In the genomic region with DNA sequence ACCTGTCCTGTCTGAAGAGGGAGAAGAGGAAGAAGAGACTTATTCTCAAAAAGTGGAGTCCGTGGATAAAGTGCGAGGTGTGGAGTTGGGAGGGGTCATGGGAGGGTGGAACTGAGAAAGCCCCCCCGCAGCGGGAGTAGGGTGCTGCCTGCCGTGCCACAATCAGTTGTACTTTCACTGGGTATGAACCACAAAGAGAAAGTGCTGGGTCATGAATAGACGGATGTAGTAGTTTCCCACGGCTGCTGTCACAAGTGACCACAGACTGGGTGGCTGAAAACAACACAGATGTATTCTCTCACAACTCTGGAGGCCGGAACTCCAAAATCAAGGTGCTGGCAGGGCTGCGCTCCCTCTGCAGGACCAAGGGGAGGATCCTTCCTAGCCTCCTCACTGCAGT, we compare ENCODE assay signal across 11 cellular contexts. TPM values are rescaled to one million over a fixed set of nuclear protein-coding genes. Genes with fewer than 3 reads are reported as not detected.
A peak's percentile ranks its signal among the peaks of the same experiment; 100 is the strongest.
DNase-seq lines count a peak whose midpoint lies in the region; ATAC-seq, FAIRE-seq and TF ChIP-seq lines count a peak whose summit lies in the region.
"Had no signal": no experiment of that assay in that cellular context is flagged by ENCODE, and none has a peak within 500 bp of the region (broad histone marks: within the 10 kb centered on the region; RNA-seq: fewer than 3 reads in every experiment).

No MANE protein-coding gene starts in this region.

- H3K9me3 ChIP-seq in left lung (no peaks in the 10 kb centered on the region), BE2C (no peaks in the 10 kb centered on the region), mesenchymal stem cell (ENCODE audit: control insufficient read depth, low read length) (no peaks in the 10 kb centered on the region)

- H3K4ac ChIP-seq in mesenchymal stem cell (ENCODE audit: low read depth in 1 of 2, low read length in 2 of 2), result no peak overlapping the region

- no peak overlapping the region for H3K18ac ChIP-seq in mesenchymal stem cell (ENCODE audit: low read depth in 1 of 2, low read length in 2 of 2)

- H3K9ac ChIP-seq in mesenchymal stem cell (ENCODE audit: low read length), result no peak overlapping the region

- peak; percentile 30 for DNase-seq in GM18507 (ENCODE audit: extremely low spot score, insufficient read length, low read depth)
- DNase-seq in left lung, result no peak
- no peak for DNase-seq in HT-29 (ENCODE audit: low spot score)
- no peak for DNase-seq in cerebellum (ENCODE audit: low spot score)
- DNase-seq in BE2C, result no peak
- DNase-seq in mesenchymal stem cell, result no peak
- DNase-seq: central memory CD4-positive, alpha-beta T cell; NCI-H1930 had no signal

- H3K36me3 ChIP-seq in left lung (no peaks in the 10 kb centered on the region), BE2C (no peaks in the 10 kb centered on the region), mesenchymal stem cell (ENCODE audit: control insufficient read depth in 1 of 2, insufficient read depth in 2 of 2, low read depth in 1 of 2, low read length in 2 of 2) (no peaks in the 10 kb centered on the region)

- peak; percentile 76 for ATAC-seq in GM21447 (IDR thresholded peaks at IDR 0.05; ENCODE audit: unreplicated experiment)
- peak; percentile 51 for ATAC-seq in HG03520 (IDR thresholded peaks at IDR 0.05; ENCODE audit: unreplicated experiment)
- ATAC-seq in left lung, result peak; percentile 18

- H3K27ac ChIP-seq in left lung, result no peak overlapping the region
- H3K27ac ChIP-seq in mesenchymal stem cell (ENCODE audit: low read length, poor library complexity, severe bottlenecking), result no peak overlapping the region
- H3K27ac ChIP-seq: VCaP had no signal

- WGBS in mesenchymal stem cell, result 91% methylated on average over 9 of the region's 9 CpGs

- H3K27me3 ChIP-seq in left lung (peaks cover 0 to 17% of the 10 kb centered on the region in 2 donors), BE2C (no peaks in the 10 kb centered on the region; the same call in 1 of the 2 replicates), mesenchymal stem cell (ENCODE audit: control insufficient read depth in 1 of 2, insufficient read depth in 1 of 2, low read length in 2 of 2) (peaks cover 36 to 38% of the 10 kb centered on the region in 2 experiments)

- no peak overlapping the region for H2BK12ac ChIP-seq in mesenchymal stem cell (ENCODE audit: low read length in 2 of 2)

- peak; percentile 85 for FAIRE-seq in GM18507 (lab: Jason Lieb, UNC)

- H2BK120ac ChIP-seq in mesenchymal stem cell (ENCODE audit: low read depth, low read length), result no peak overlapping the region

- H4K91ac ChIP-seq in mesenchymal stem cell (ENCODE audit: low read length), result no peak overlapping the region

- H3K4me1 ChIP-seq in left lung (peaks cover 0 to 2% of the 10 kb centered on the region in 2 donors), BE2C (no peaks in the 10 kb centered on the region), mesenchymal stem cell (ENCODE audit: control insufficient read depth, insufficient read depth, low read depth, low read length) (peaks cover 2% of the 10 kb centered on the region)

- H2BK5ac ChIP-seq in mesenchymal stem cell (ENCODE audit: low read depth, low read length, poor library complexity, severe bottlenecking), result no peak overlapping the region

- H2BK15ac ChIP-seq in mesenchymal stem cell (ENCODE audit: low read depth, poor library complexity, severe bottlenecking), result no peak overlapping the region

- TF ChIP-seq CTCF in left lung (IDR thresholded peaks at IDR 0.05) (no peak), BE2C (IDR thresholded peaks at IDR 0.05; ENCODE audit: low read depth, low read length) (no peak)

- no peak overlapping the region for H4K8ac ChIP-seq in mesenchymal stem cell (ENCODE audit: low read length)

- H3K14ac ChIP-seq in mesenchymal stem cell (ENCODE audit: low read length in 2 of 2), result no peak overlapping the region

- intact Hi-C loops in left lung (cut with DNase I), result no loop called here

- H3K4me3 ChIP-seq in left lung (no peak overlapping the region), BE2C (ENCODE audit: low read depth, low read length) (no peak overlapping the region), mesenchymal stem cell (ENCODE audit: insufficient read depth in 1 of 2, low read depth in 1 of 2, low read length in 2 of 2) (no peak overlapping the region)

- no peak overlapping the region for H2AFZ ChIP-seq in mesenchymal stem cell (ENCODE audit: low read depth, low read length)

- H2AK5ac ChIP-seq in mesenchymal stem cell (ENCODE audit: low read length, severe bottlenecking), result no peak overlapping the region

- H3K4me2 ChIP-seq in mesenchymal stem cell (ENCODE audit: low read length, poor library complexity, severe bottlenecking), result no peak overlapping the region

- H3K23ac ChIP-seq in mesenchymal stem cell (ENCODE audit: low read length in 2 of 2), result no peak overlapping the region

- H3K79me1 ChIP-seq in mesenchymal stem cell (replicated peaks; ENCODE audit: low read length, poor library complexity, severe bottlenecking), result no peaks in the 10 kb centered on the region

RNA-seq across cellular contexts. Expression of a gene that starts 5.5 kb away (rescaled TPM):
- 1 to 10 TPM in 1 of 2 donors, under 1 TPM in 1; 0.79 to 4.0 TPM for total RNA-seq in left lung
- under 0.01 TPM in 1 of 2 replicates, not detected in the other for total RNA-seq in HT-29 (2014; rRNA removed; shearing (Covaris generic))
- 2.1 TPM for total RNA-seq in cerebellum
- 4.9 TPM for polyA plus RNA-seq in BE2C (2012; ENCODE audit: insufficient read depth, insufficient read length, low read depth)
- 0.11 TPM for polyA plus RNA-seq in mesenchymal stem cell (2013, experiment 1 of 2)
- polyA plus RNA-seq in mesenchymal stem cell (2013, experiment 2 of 2), result 0.25 TPM

RNA-seq across cellular contexts. Expression of a gene that starts 55.5 kb away (rescaled TPM):
- total RNA-seq in left lung (10 to 100 TPM; 20.7 to 37.2 TPM), cerebellum (30.7 TPM)
- 28.6 and 34.8 TPM in 2 replicates for total RNA-seq in HT-29 (2014; rRNA removed; shearing (Covaris generic))
- polyA plus RNA-seq in BE2C (2012; ENCODE audit: insufficient read depth, insufficient read length, low read depth), result 16.1 TPM
- polyA plus RNA-seq in mesenchymal stem cell (2013, experiment 1 of 2), result 11.0 TPM
- 8.9 TPM for polyA plus RNA-seq in mesenchymal stem cell (2013, experiment 2 of 2)

Comparison
In these comparisons a context has a peak if more than half of its experiments do, and no peak if none do; other contexts are left out.
1. ATAC-seq: peak in every context shown above with its lines; median percentile 76 in GM21447; 51 in HG03520; 18 in left lung.